Comparison of ENCODE assay signal across 14 cellular contexts in genomic region chr17:230371-230770, GRCh38. TPM values are rescaled to one million over a fixed set of nuclear protein-coding genes. Genes with fewer than 3 reads are reported as not detected.
"Had no signal": no experiment of that assay in that cellular context is flagged by ENCODE, and none has a peak within 500 bp of the region (broad histone marks: within the 10 kb centered on the region; RNA-seq: fewer than 3 reads in every experiment).

No MANE protein-coding gene starts in this region.

- H3K9me3 Mint-ChIP-seq: activated CD4-positive, alpha-beta memory T cell treated with anti-CD3 and anti-CD28 coated beads, Interleukin-2, amount 10 ng/mL, durations not matched to agents 7 days and 5 days; activated naive CD8-positive, alpha-beta T cell treated with anti-CD3 and anti-CD28 coated beads, Interleukin-2, amount 10 ng/mL, durations not matched to agents 7 days and 5 days; activated T-cell treated with anti-CD3 and anti-CD28 coated beads, Interleukin-2, amount 50 U/mL, for 24 hours; activated T-helper 2 cell treated with anti-CD3 and anti-CD28 coated beads, Interferon-gamma antibody, Interleukin-2, Interleukin-4, amounts not matched to agents 10 μg/mL and 5 μg/mL and 100 μg/mL, durations not matched to agents 14 hours and 24 hours and 36 hours; naive thymus-derived CD4-positive, alpha-beta T cell; stimulated activated naive CD8-positive, alpha-beta T cell treated with anti-CD3 and anti-CD28 coated beads, Interleukin-15, amount 100 ng/mL, for 72 hours had no signal

- H3K27me3 Mint-ChIP-seq: activated CD4-positive, alpha-beta memory T cell treated with anti-CD3 and anti-CD28 coated beads, Interleukin-2, amount 10 ng/mL, durations not matched to agents 7 days and 5 days; activated CD4-positive, alpha-beta T cell treated with anti-CD3 and anti-CD28 coated beads for 36 hours had no signal

- H3K4me3 ChIP-seq: body of pancreas, upper lobe of left lung had no signal

- DNase-seq: activated CD4-positive, alpha-beta memory T cell treated with anti-CD3 and anti-CD28 coated beads, Interleukin-2, amount 10 ng/mL, durations not matched to agents 7 days and 5 days; activated CD4-positive, alpha-beta T cell treated with anti-CD3 and anti-CD28 coated beads for 36 hours; activated naive CD4-positive, alpha-beta T cell treated with Interleukin-2 at 50 U/mL for 16 hours; activated naive CD8-positive, alpha-beta T cell treated with anti-CD3 and anti-CD28 coated beads, Interleukin-2, amount 10 ng/mL, durations not matched to agents 7 days and 5 days; activated T-cell treated with anti-CD3 and anti-CD28 coated beads, Interleukin-2, amount 50 U/mL, for 24 hours; central memory CD4-positive, alpha-beta T cell; mesenchymal stem cell; naive thymus-derived CD4-positive, alpha-beta T cell; stimulated activated naive CD8-positive, alpha-beta T cell treated with anti-CD3 and anti-CD28 coated beads, Interleukin-15, amount 100 ng/mL, for 72 hours; upper lobe of left lung; WERI-Rb-1 had no signal

- H3K27ac ChIP-seq: body of pancreas, neutrophil had no signal

- H3K36me3 ChIP-seq: neutrophil, upper lobe of left lung, WERI-Rb-1 had no signal

- H3K4me1 ChIP-seq: body of pancreas had no signal

- H3K4me1 Mint-ChIP-seq: activated CD4-positive, alpha-beta memory T cell treated with anti-CD3 and anti-CD28 coated beads, Interleukin-2, amount 10 ng/mL, durations not matched to agents 7 days and 5 days; activated CD4-positive, alpha-beta T cell treated with anti-CD3 and anti-CD28 coated beads for 36 hours; activated naive CD8-positive, alpha-beta T cell treated with anti-CD3 and anti-CD28 coated beads, Interleukin-2, amount 10 ng/mL, durations not matched to agents 7 days and 5 days; stimulated activated naive CD8-positive, alpha-beta T cell treated with anti-CD3 and anti-CD28 coated beads, Interleukin-15, amount 100 ng/mL, for 72 hours had no signal

- H3K4me3 Mint-ChIP-seq: activated CD4-positive, alpha-beta memory T cell treated with anti-CD3 and anti-CD28 coated beads, Interleukin-2, amount 10 ng/mL, durations not matched to agents 7 days and 5 days; activated CD4-positive, alpha-beta T cell treated with anti-CD3 and anti-CD28 coated beads for 36 hours; activated naive CD8-positive, alpha-beta T cell treated with anti-CD3 and anti-CD28 coated beads, Interleukin-2, amount 10 ng/mL, durations not matched to agents 7 days and 5 days; activated T-cell treated with anti-CD3 and anti-CD28 coated beads, Interleukin-2, amount 50 U/mL, for 24 hours; naive thymus-derived CD4-positive, alpha-beta T cell; stimulated activated naive CD8-positive, alpha-beta T cell treated with anti-CD3 and anti-CD28 coated beads, Interleukin-15, amount 100 ng/mL, for 72 hours had no signal

- H3K27me3 ChIP-seq: body of pancreas, upper lobe of left lung had no signal

- H3K27ac Mint-ChIP-seq: activated CD4-positive, alpha-beta memory T cell treated with anti-CD3 and anti-CD28 coated beads, Interleukin-2, amount 10 ng/mL, durations not matched to agents 7 days and 5 days; activated CD4-positive, alpha-beta T cell treated with anti-CD3 and anti-CD28 coated beads for 36 hours; activated naive CD8-positive, alpha-beta T cell treated with anti-CD3 and anti-CD28 coated beads, Interleukin-2, amount 10 ng/mL, durations not matched to agents 7 days and 5 days; activated T-cell treated with anti-CD3 and anti-CD28 coated beads, Interleukin-2, amount 50 U/mL, for 24 hours; activated T-helper 2 cell treated with anti-CD3 and anti-CD28 coated beads, Interferon-gamma antibody, Interleukin-2, Interleukin-4, amounts not matched to agents 10 μg/mL and 5 μg/mL and 100 μg/mL, durations not matched to agents 14 hours and 24 hours and 36 hours had no signal

- H3K36me3 Mint-ChIP-seq: activated naive CD8-positive, alpha-beta T cell treated with anti-CD3 and anti-CD28 coated beads, Interleukin-2, amount 10 ng/mL, durations not matched to agents 7 days and 5 days had no signal

- H3K9me3 ChIP-seq: body of pancreas, neutrophil, upper lobe of left lung had no signal

RNA-seq across cellular contexts. Expression of gene DOC2B, which starts 48.9 kb away (rescaled TPM):
- total RNA-seq: activated CD4-positive, alpha-beta memory T cell treated with anti-CD3 and anti-CD28 coated beads, Interleukin-2, amount 10 ng/mL, durations not matched to agents 7 days and 5 days; activated naive CD8-positive, alpha-beta T cell treated with anti-CD3 and anti-CD28 coated beads, Interleukin-2, amount 10 ng/mL, durations not matched to agents 7 days and 5 days had no signal
- polyA plus RNA-seq: naive thymus-derived CD4-positive, alpha-beta T cell had no signal
